Comparison of ENCODE assay signal across 8 cellular contexts in genomic region chr16:353404-354285, GRCh38. TPM values are rescaled to one million over a fixed set of nuclear protein-coding genes. Genes with fewer than 3 reads are reported as not detected.
DNase-seq lines count a peak whose midpoint lies in the region; ATAC-seq and TF ChIP-seq lines count a peak whose summit lies in the region.

No MANE protein-coding gene starts in this region.

- no peak for TF ChIP-seq EP300 in sigmoid colon (IDR thresholded peaks at IDR 0.05)

- ATAC-seq in GM19324 (IDR thresholded peaks at IDR 0.05; ENCODE audit: low FRiP score, unreplicated experiment) = peak; percentile 11
- ATAC-seq in HG03139 (IDR thresholded peaks at IDR 0.05; ENCODE audit: unreplicated experiment) = no peak

- TF ChIP-seq POLR2A in sigmoid colon (IDR thresholded peaks at IDR 0.05) = no peak

- DNase-seq in SJCRH30 = no peak
- no peak for DNase-seq in fibroblast of the aortic adventitia (ENCODE audit: low read depth)
- DNase-seq in sigmoid colon = peak; percentile 71
- no peak for DNase-seq in MV-4-11 (lab: John Stamatoyannopoulos, UW)
- DNase-seq in AG08395 (ENCODE audit: low spot score) = no peak
- DNase-seq in activated CD8-positive, alpha-beta memory T cell treated with anti-CD3 and anti-CD28 coated beads for 24 hours = no peak

- intact Hi-C loops in sigmoid colon (cut with DNase I) = loop anchor here (1.0 to 2.0 kb wide), 3 partner anchors 47 to 119 kb away; partner anchors contain the start of genes DECR2 and FAM234A

- no peaks in the 10 kb centered on the region for H3K9me3 ChIP-seq in SJCRH30 (replicated peaks)
- no peaks in the 10 kb centered on the region for H3K9me3 ChIP-seq in sigmoid colon

- TF ChIP-seq CTCF in fibroblast of the aortic adventitia (IDR thresholded peaks at IDR 0.05; ENCODE audit: insufficient read depth, low read length) = no peak
- TF ChIP-seq CTCF in sigmoid colon (IDR thresholded peaks at IDR 0.05) = no peak

- H3K36me3 ChIP-seq in SJCRH30 (no peaks in the 10 kb centered on the region), sigmoid colon (peaks cover 0 to 5% (median 0%) of the 10 kb centered on the region in 4 donors)

- H3K27me3 ChIP-seq in SJCRH30 (no peaks in the 10 kb centered on the region), sigmoid colon (no peaks in the 10 kb centered on the region)

- no peak overlapping the region for H3K27ac ChIP-seq in SJCRH30
- peak overlapping the region; percentile 73 to 84 (median 79) for H3K27ac ChIP-seq in sigmoid colon

- H3K4me1 ChIP-seq in SJCRH30 = no peaks in the 10 kb centered on the region
- H3K4me1 ChIP-seq in sigmoid colon = peaks cover 0 to 17% (median 13%) of the 10 kb centered on the region in 4 donors

- 57 to 72% methylated on average over 25 of the region's 25 CpGs for WGBS in sigmoid colon, 2 donors

- H3K4me3 ChIP-seq in SJCRH30 (peak overlapping the region; percentile 60), fibroblast of the aortic adventitia (ENCODE audit: low read depth, low read length) (peak overlapping the region; percentile 44), sigmoid colon (peak overlapping the region; percentile 21 to 86 (median 81))

RNA-seq across cellular contexts. Expression of gene AXIN1, which starts 1.1 kb away (rescaled TPM):
- 20.9 and 21.1 TPM in 2 replicates for total RNA-seq in SJCRH30 (2014; rRNA removed; shearing (Covaris generic))
- total RNA-seq in fibroblast of the aortic adventitia (ENCODE audit: low replicate concordance) (13.4 and 26.4 TPM in 2 replicates), sigmoid colon (10 to 100 TPM; 17.9 to 29.9 (median 20.9) TPM)
- 10 to 100 TPM; 28.2 to 33.4 (median 30.3) TPM for polyA plus RNA-seq in sigmoid colon

RNA-seq across cellular contexts. Expression of gene MRPL28, which starts 16.7 kb away (rescaled TPM):
- total RNA-seq in SJCRH30 (2014; rRNA removed; shearing (Covaris generic)) = 81.4 and 96.8 TPM in 2 replicates
- 49.3 and 83.6 TPM in 2 replicates for total RNA-seq in fibroblast of the aortic adventitia (ENCODE audit: low replicate concordance)
- total RNA-seq in sigmoid colon = 10 to 100 TPM; 49.6 to 77.4 (median 62.0) TPM
- 10 to 100 TPM; 74.5 to 95.9 (median 78.4) TPM for polyA plus RNA-seq in sigmoid colon

RNA-seq across cellular contexts. Expression of gene PGAP6, which starts 28.1 kb away (rescaled TPM):
- 25.6 and 27.5 TPM in 2 replicates for total RNA-seq in SJCRH30 (2014; rRNA removed; shearing (Covaris generic))
- total RNA-seq in fibroblast of the aortic adventitia (ENCODE audit: low replicate concordance) (25.2 and 51.2 TPM in 2 replicates), sigmoid colon (10 to 100 TPM; 20.7 to 26.6 (median 22.7) TPM)
- polyA plus RNA-seq in sigmoid colon = 100 to 1,000 TPM in 1 of 3 donors, 10 to 100 TPM in 2; 61.9 to 109 (median 70.3) TPM

RNA-seq across cellular contexts. Expression of gene NME4, which starts 43.4 kb away (rescaled TPM):
- total RNA-seq in SJCRH30 (2014; rRNA removed; shearing (Covaris generic)) = 140 and 149 TPM in 2 replicates
- 35.8 and 75.8 TPM in 2 replicates for total RNA-seq in fibroblast of the aortic adventitia (ENCODE audit: low replicate concordance)
- 100 to 1,000 TPM; 138 to 281 (median 191) TPM for total RNA-seq in sigmoid colon
- polyA plus RNA-seq in sigmoid colon = 10 to 100 TPM; 39.6 to 55.3 (median 46.7) TPM

RNA-seq across cellular contexts. Expression of gene DECR2, which starts 48.0 kb away (rescaled TPM):
- 4.8 and 5.7 TPM in 2 replicates for total RNA-seq in SJCRH30 (2014; rRNA removed; shearing (Covaris generic))
- total RNA-seq in fibroblast of the aortic adventitia (ENCODE audit: low replicate concordance) (6.1 and 8.1 TPM in 2 replicates), sigmoid colon (10 to 100 TPM; 15.0 to 21.6 (median 16.4) TPM)
- polyA plus RNA-seq in sigmoid colon = 10 to 100 TPM; 30.6 to 39.1 (median 31.9) TPM
